Comparison of ENCODE assay signal across 1 cellular context in the genomic region with DNA sequence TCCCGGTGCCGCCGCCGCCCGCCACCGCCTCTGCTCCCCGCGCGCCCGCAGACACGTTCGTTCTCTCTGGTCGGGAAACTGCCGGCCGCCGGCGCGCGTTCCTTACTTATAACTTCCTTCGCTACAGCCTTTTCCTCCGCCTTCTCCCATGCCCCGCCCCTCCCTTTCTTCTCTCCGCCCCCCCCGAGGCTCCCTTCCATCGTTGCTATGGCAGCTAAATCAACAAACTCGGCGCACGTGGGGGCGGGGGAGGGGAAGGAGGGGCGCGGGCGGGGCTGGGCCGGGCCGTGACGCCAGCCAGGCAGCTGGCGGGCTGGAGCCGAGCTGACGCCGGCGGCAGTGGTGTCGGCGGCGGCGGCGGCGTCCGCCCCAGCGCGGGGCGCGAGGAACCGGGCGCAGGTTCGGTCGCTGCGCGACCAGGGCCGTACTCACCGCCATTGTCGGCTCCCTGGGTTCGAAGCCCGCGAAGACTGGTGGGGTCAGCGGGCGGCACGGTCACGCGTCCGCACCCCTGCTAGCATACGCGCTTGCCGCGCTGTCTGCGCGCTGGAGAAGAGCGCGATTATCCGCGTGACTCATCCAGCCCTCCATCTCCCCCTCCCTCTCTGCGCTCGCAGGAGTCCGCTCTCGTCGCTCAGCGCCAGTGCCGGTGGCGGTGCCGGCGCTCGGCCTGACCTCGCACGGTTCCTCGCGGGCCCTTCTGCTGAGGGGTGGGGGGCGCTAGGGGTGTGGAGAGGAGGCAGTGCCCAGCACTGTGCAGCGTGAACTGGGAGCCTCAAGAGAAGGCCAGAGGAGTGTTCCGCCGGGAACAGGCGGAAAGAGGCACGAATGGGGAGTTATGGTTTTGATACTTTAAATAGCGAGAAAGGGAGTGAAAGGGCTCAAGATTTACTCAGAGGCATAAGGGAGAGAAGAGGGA.
TF ChIP-seq lines count a peak whose summit lies in the region.

A gene (minus strand): TSS at position 83 of the 919 bp plus-strand sequence. CDS start 597 bp downstream, outside the sequence.

TF ChIP-seq in HEK293, 187 proteins besides CTCF, POLR2A, EP300 and RAD21 (continued from another document):
- TF ChIP-seq, protein P1, sequence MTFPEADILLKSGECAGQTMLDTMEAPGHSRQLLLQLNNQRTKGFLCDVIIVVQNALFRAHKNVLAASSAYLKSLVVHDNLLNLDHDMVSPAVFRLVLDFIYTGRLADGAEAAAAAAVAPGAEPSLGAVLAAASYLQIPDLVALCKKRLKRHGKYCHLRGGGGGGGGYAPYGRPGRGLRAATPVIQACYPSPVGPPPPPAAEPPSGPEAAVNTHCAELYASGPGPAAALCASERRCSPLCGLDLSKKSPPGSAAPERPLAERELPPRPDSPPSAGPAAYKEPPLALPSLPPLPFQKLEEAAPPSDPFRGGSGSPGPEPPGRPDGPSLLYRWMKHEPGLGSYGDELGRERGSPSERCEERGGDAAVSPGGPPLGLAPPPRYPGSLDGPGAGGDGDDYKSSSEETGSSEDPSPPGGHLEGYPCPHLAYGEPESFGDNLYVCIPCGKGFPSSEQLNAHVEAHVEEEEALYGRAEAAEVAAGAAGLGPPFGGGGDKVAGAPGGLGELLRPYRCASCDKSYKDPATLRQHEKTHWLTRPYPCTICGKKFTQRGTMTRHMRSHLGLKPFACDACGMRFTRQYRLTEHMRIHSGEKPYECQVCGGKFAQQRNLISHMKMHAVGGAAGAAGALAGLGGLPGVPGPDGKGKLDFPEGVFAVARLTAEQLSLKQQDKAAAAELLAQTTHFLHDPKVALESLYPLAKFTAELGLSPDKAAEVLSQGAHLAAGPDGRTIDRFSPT (tag by site-specific recombination; IDR thresholded peaks at IDR 0.05) = peak; percentile 56; the same call in 1 of the 2 replicates
- TF ChIP-seq KLF1 (tag by site-specific recombination; IDR thresholded peaks at IDR 0.05) (no peak), WT1 (tag by site-specific recombination; IDR thresholded peaks at IDR 0.05) (no peak; the same call in none of the 2 replicates), ZNF140 (tag by site-specific recombination; IDR thresholded peaks at IDR 0.05) (no peak), ZNF654 (tag by site-specific recombination; IDR thresholded peaks at IDR 0.05; ENCODE audit: low read depth) (no peak), ZNF175 (tag by site-specific recombination; IDR thresholded peaks at IDR 0.05) (no peak), ZIC2 (tag by site-specific recombination; IDR thresholded peaks at IDR 0.05) (peak; percentile 60), ZNF184 (tag by site-specific recombination; IDR thresholded peaks at IDR 0.05) (no peak), YY1 (tag by site-specific recombination; IDR thresholded peaks at IDR 0.05) (peak; percentile 54), FEZF1 (tag by site-specific recombination; IDR thresholded peaks at IDR 0.05) (no peak), ZNF133 (tag by site-specific recombination; IDR thresholded peaks at IDR 0.05) (no peak), ZNF549 (tag by site-specific recombination; IDR thresholded peaks at IDR 0.05) (no peak), ZNF521 (tag by site-specific recombination; IDR thresholded peaks at IDR 0.05) (no peak), ZFP69B (tag by site-specific recombination; IDR thresholded peaks at IDR 0.05) (0 out of 2 replicates have a peak, but pooled peaks have one; percentile 31), ZNF350 (tag by site-specific recombination; IDR thresholded peaks at IDR 0.05) (no peak), ZNF366 (tag by site-specific recombination; conservative IDR thresholded peaks at IDR 0.05) (peak; percentile 78)
- TF ChIP-seq, protein P2, sequence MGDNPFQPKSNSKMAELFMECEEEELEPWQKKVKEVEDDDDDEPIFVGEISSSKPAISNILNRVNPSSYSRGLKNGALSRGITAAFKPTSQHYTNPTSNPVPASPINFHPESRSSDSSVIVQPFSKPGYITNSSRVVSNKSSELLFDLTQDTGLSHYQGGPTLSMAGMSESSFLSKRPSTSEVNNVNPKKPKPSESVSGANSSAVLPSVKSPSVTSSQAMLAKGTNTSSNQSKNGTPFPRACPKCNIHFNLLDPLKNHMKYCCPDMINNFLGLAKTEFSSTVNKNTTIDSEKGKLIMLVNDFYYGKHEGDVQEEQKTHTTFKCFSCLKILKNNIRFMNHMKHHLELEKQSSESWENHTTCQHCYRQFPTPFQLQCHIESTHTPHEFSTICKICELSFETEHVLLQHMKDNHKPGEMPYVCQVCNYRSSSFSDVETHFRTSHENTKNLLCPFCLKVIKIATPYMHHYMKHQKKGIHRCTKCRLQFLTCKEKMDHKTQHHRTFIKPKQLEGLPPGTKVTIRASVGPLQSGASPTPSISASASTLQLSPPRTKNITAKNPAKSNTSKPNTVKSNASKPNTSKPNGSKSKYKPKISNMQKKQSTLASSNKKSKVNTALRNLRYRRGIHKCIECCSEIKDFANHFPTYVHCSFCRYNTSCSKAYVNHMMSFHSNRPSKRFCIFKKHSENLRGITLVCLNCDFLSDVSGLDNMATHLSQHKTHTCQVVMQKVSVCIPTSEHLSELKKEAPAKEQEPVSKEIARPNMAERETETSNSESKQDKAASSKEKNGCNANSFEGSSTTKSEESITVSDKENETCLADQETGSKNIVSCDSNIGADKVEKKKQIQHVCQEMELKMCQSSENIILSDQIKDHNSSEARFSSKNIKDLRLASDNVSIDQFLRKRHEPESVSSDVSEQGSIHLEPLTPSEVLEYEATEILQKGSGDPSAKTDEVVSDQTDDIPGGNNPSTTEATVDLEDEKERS (tag by site-specific recombination; IDR thresholded peaks at IDR 0.05) = no peak
- TF ChIP-seq, protein P3, sequence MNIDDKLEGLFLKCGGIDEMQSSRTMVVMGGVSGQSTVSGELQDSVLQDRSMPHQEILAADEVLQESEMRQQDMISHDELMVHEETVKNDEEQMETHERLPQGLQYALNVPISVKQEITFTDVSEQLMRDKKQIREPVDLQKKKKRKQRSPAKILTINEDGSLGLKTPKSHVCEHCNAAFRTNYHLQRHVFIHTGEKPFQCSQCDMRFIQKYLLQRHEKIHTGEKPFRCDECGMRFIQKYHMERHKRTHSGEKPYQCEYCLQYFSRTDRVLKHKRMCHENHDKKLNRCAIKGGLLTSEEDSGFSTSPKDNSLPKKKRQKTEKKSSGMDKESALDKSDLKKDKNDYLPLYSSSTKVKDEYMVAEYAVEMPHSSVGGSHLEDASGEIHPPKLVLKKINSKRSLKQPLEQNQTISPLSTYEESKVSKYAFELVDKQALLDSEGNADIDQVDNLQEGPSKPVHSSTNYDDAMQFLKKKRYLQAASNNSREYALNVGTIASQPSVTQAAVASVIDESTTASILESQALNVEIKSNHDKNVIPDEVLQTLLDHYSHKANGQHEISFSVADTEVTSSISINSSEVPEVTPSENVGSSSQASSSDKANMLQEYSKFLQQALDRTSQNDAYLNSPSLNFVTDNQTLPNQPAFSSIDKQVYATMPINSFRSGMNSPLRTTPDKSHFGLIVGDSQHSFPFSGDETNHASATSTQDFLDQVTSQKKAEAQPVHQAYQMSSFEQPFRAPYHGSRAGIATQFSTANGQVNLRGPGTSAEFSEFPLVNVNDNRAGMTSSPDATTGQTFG (tag by site-specific recombination; IDR thresholded peaks at IDR 0.05; ENCODE audit: borderline replicate concordance) = no peak
- TF ChIP-seq, protein P4, sequence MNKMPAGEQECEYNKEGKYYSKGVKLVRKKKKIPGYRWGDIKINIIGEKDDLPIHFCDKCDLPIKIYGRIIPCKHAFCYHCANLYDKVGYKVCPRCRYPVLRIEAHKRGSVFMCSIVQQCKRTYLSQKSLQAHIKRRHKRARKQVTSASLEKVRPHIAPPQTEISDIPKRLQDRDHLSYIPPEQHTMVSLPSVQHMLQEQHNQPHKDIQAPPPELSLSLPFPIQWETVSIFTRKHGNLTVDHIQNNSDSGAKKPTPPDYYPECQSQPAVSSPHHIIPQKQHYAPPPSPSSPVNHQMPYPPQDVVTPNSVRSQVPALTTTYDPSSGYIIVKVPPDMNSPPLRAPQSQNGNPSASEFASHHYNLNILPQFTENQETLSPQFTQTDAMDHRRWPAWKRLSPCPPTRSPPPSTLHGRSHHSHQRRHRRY (tag by site-specific recombination; IDR thresholded peaks at IDR 0.05) = no peak
- TF ChIP-seq, protein P5, sequence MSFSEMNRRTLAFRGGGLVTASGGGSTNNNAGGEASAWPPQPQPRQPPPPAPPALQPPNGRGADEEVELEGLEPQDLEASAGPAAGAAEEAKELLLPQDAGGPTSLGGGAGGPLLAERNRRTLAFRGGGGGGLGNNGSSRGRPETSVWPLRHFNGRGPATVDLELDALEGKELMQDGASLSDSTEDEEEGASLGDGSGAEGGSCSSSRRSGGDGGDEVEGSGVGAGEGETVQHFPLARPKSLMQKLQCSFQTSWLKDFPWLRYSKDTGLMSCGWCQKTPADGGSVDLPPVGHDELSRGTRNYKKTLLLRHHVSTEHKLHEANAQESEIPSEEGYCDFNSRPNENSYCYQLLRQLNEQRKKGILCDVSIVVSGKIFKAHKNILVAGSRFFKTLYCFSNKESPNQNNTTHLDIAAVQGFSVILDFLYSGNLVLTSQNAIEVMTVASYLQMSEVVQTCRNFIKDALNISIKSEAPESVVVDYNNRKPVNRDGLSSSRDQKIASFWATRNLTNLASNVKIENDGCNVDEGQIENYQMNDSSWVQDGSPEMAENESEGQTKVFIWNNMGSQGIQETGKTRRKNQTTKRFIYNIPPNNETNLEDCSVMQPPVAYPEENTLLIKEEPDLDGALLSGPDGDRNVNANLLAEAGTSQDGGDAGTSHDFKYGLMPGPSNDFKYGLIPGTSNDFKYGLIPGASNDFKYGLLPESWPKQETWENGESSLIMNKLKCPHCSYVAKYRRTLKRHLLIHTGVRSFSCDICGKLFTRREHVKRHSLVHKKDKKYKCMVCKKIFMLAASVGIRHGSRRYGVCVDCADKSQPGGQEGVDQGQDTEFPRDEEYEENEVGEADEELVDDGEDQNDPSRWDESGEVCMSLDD (tag by site-specific recombination; IDR thresholded peaks at IDR 0.05) = no peak
- TF ChIP-seq, protein P6, sequence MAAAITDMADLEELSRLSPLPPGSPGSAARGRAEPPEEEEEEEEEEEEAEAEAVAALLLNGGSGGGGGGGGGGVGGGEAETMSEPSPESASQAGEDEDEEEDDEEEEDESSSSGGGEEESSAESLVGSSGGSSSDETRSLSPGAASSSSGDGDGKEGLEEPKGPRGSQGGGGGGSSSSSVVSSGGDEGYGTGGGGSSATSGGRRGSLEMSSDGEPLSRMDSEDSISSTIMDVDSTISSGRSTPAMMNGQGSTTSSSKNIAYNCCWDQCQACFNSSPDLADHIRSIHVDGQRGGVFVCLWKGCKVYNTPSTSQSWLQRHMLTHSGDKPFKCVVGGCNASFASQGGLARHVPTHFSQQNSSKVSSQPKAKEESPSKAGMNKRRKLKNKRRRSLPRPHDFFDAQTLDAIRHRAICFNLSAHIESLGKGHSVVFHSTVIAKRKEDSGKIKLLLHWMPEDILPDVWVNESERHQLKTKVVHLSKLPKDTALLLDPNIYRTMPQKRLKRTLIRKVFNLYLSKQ (tag by site-specific recombination; IDR thresholded peaks at IDR 0.05; ENCODE audit: borderline replicate concordance) = no peak
- TF ChIP-seq, protein P7, sequence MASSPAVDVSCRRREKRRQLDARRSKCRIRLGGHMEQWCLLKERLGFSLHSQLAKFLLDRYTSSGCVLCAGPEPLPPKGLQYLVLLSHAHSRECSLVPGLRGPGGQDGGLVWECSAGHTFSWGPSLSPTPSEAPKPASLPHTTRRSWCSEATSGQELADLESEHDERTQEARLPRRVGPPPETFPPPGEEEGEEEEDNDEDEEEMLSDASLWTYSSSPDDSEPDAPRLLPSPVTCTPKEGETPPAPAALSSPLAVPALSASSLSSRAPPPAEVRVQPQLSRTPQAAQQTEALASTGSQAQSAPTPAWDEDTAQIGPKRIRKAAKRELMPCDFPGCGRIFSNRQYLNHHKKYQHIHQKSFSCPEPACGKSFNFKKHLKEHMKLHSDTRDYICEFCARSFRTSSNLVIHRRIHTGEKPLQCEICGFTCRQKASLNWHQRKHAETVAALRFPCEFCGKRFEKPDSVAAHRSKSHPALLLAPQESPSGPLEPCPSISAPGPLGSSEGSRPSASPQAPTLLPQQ (tag by site-specific recombination; IDR thresholded peaks at IDR 0.05) = peak; percentile 75; the same call in 1 of the 2 replicates
- TF ChIP-seq, protein P8, sequence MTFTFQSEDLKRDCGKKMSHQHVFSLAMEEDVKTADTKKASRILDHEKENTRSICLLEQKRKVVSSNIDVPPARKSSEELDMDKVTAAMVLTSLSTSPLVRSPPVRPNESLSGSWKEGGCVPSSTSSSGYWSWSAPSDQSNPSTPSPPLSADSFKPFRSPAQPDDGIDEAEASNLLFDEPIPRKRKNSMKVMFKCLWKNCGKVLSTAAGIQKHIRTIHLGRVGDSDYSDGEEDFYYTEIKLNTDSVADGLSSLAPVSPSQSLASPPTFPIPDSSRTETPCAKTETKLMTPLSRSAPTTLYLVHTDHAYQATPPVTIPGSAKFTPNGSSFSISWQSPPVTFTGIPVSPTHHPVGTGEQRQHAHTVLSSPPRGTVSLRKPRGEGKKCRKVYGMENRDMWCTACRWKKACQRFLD (tag by site-specific recombination; IDR thresholded peaks at IDR 0.05) = no peak
